ENCODE assay signal across 8 cellular contexts in the genomic region with DNA sequence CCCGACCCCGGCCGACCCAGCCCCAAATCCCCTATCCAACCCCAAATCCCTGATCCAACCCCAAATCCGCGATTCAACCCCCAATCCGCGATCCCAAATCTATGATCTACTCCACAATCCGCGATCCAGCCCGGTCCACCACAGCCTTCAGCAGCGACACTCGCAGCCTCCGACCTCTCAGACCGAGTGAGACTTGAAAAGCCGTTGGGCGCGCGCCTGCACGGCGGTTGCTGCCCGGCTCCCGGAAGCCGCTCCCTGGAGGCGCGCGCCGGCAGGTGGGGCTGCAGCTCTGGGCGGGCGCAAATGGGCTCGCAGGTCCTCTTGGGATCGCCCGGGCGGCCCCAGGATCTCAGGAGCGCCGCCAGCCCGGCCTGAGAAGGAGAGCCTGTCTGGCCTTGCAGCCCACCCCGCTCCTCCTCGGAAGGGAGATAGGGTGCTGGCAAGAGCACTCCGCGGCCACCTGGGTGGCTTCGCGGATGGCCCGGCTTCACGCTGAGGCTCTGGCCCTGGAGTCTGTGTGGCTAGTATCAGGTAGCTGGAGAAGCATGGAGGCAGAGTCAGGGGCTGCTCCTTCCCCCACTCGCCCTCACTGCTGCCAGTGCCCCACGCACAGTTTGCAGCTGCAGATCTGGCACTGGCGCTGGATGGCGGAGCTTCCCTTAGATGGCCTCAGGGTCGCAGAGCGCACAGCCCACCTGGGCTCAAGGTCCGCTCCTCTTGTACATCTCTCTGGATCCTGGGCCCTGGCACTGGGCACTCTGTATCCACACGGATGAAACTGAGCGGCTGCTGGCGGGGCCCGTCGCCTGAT.
DNase-seq lines count a peak whose midpoint lies in the region; ATAC-seq and TF ChIP-seq lines count a peak whose summit lies in the region.
"Not testable (repeated sequence)": the region's sequence is repeated elsewhere in the genome, so short reads cannot be mapped to it uniquely, and the experiment has no call there.

No MANE protein-coding gene starts in this region.

- not testable (repeated sequence) for H3K4me1 Mint-ChIP-seq in activated CD8-positive, alpha-beta T cell treated with anti-CD3 and anti-CD28 coated beads, Interleukin-2, amount 10 ng/mL, durations not matched to agents 7 days and 5 days (ENCODE audit: low read depth)

- not testable (repeated sequence) for ATAC-seq in activated CD8-positive, alpha-beta T cell treated with anti-CD3 and anti-CD28 coated beads, Interleukin-2, amount 10 ng/mL, durations not matched to agents 7 days and 5 days; lower lobe of right lung

- DNase-seq in RPMI7951 (ENCODE audit: low read depth) (peak; percentile 2), cerebellar cortex (ENCODE audit: low spot score) (peak; percentile 30), left ventricle myocardium inferior (peak; percentile 29), lower lobe of right lung (peak; percentile 79)
- peak; percentile 39 for DNase-seq in activated CD8-positive, alpha-beta T cell treated with anti-CD3 and anti-CD28 coated beads, Interleukin-2, amount 10 ng/mL, durations not matched to agents 7 days and 5 days
- DNase-seq in stimulated activated CD4-positive, alpha-beta T cell treated with anti-CD3 and anti-CD28 coated beads, Interleukin-15, amount 100 ng/mL, for 24 hours: peak; percentile 41

- not testable (repeated sequence) for H3K9me3 Mint-ChIP-seq in activated CD8-positive, alpha-beta T cell treated with anti-CD3 and anti-CD28 coated beads, Interleukin-2, amount 10 ng/mL, durations not matched to agents 7 days and 5 days (ENCODE audit: insufficient read depth)

- H3K27ac ChIP-seq in C4-2B: peak overlapping the region; percentile 68
- H3K27ac ChIP-seq in KOPT-K1 (ENCODE audit: low read depth, low read length, poor library complexity, severe bottlenecking): peak overlapping the region; percentile 71
- not testable (repeated sequence) for H3K27ac ChIP-seq in left ventricle myocardium inferior (replicated peaks); lower lobe of right lung

- H3K27me3 Mint-ChIP-seq in activated CD8-positive, alpha-beta T cell treated with anti-CD3 and anti-CD28 coated beads, Interleukin-2, amount 10 ng/mL, durations not matched to agents 7 days and 5 days (ENCODE audit: low read depth): not testable (repeated sequence)

- H3K27me3 ChIP-seq in left ventricle myocardium inferior (ENCODE audit: low read depth): peaks cover 22% of the 10 kb centered on the region
- H3K27me3 ChIP-seq in lower lobe of right lung (ENCODE audit: low read depth): not testable (repeated sequence)

- CTCF ChIA-PET in activated CD8-positive, alpha-beta T cell treated with anti-CD3 and anti-CD28 coated beads, Interleukin-2, amount 10 ng/mL, durations not matched to agents 7 days and 5 days (lab: Charles Lee): not testable (repeated sequence)

- H3K9me3 ChIP-seq in KOPT-K1 (ENCODE audit: insufficient read depth, low read length, poor library complexity, severe bottlenecking); left ventricle myocardium inferior (replicated peaks); lower lobe of right lung: not testable (repeated sequence)

- not testable (repeated sequence) for H3K4me1 ChIP-seq in left ventricle myocardium inferior, lower lobe of right lung

- POLR2A ChIA-PET in activated CD8-positive, alpha-beta T cell treated with anti-CD3 and anti-CD28 coated beads, Interleukin-2, amount 10 ng/mL, durations not matched to agents 7 days and 5 days (lab: Charles Lee): not testable (repeated sequence)

- peak overlapping the region; percentile 59 for H3K4me3 ChIP-seq in left ventricle myocardium inferior
- H3K4me3 ChIP-seq in lower lobe of right lung: peak overlapping the region; percentile 45

- not testable (repeated sequence) for H3K36me3 ChIP-seq in KOPT-K1 (ENCODE audit: insufficient read depth, low read length); left ventricle myocardium inferior; lower lobe of right lung

- not testable (repeated sequence) for H3K36me3 Mint-ChIP-seq in activated CD8-positive, alpha-beta T cell treated with anti-CD3 and anti-CD28 coated beads, Interleukin-2, amount 10 ng/mL, durations not matched to agents 7 days and 5 days (ENCODE audit: low read depth)

- H3K4me3 Mint-ChIP-seq in activated CD8-positive, alpha-beta T cell treated with anti-CD3 and anti-CD28 coated beads, Interleukin-2, amount 10 ng/mL, durations not matched to agents 7 days and 5 days: peak overlapping the region; percentile 80

- H3K27ac Mint-ChIP-seq in activated CD8-positive, alpha-beta T cell treated with anti-CD3 and anti-CD28 coated beads, Interleukin-2, amount 10 ng/mL, durations not matched to agents 7 days and 5 days: peak overlapping the region; percentile 85

- intact Hi-C loops in left ventricle myocardium inferior (cut with micrococcal nuclease); lower lobe of right lung (cut with DNase I): not testable (repeated sequence)

- TF ChIP-seq CTCF in C4-2B (conservative IDR thresholded peaks at IDR 0.05) (peak; percentile 39), lower lobe of right lung (IDR thresholded peaks at IDR 0.05) (peak; percentile 17)
- TF ChIP-seq CTCF in left ventricle myocardium inferior (IDR thresholded peaks at IDR 0.05; ENCODE audit: borderline replicate concordance): not testable (repeated sequence)

Comparison
In these comparisons a context has a peak if more than half of its experiments do, and no peak if none do; other contexts are left out.
1. DNase-seq: peak in every context shown above with its lines; median percentile 79 in lower lobe of right lung; 41 in stimulated activated CD4-positive, alpha-beta T cell treated with anti-CD3 and anti-CD28 coated beads, Interleukin-15, amount 100 ng/mL, for 24 hours; 39 in activated CD8-positive, alpha-beta T cell treated with anti-CD3 and anti-CD28 coated beads, Interleukin-2, amount 10 ng/mL, durations not matched to agents 7 days and 5 days; 30 in cerebellar cortex; 29 in left ventricle myocardium inferior; 2 in RPMI7951.